Comparison of ENCODE assay signal across 10 cellular contexts in the genomic region with DNA sequence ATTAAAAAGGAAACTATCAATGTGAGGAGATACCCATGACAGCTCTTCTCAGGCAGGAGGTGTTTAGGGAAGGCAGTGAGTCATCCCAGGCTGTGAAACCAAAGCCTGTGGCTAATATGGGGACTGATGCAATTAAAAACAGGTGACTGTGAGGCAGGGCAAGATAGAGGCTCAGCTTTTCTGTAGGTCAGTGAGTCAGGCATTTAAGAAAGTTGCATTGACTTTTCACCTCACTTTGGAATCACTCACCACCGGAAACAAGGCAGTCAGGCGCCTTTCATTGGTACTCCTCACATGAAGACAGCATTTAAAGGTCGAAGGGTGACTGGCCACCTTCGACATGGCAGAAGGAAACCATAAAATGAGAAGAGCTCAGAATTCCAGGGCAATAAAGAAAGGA. TPM values are rescaled to one million over a fixed set of nuclear protein-coding genes. Genes with fewer than 3 reads are reported as not detected.
DNase-seq lines count a peak whose midpoint lies in the region; ATAC-seq, FAIRE-seq and TF ChIP-seq lines count a peak whose summit lies in the region.
"Had no signal": no experiment of that assay in that cellular context is flagged by ENCODE, and none has a peak within 500 bp of the region (broad histone marks: within the 10 kb centered on the region; RNA-seq: fewer than 3 reads in every experiment).

No MANE protein-coding gene starts in this region.

- H3K27ac Mint-ChIP-seq in effector memory CD8-positive, alpha-beta T cell: no peak overlapping the region
- H3K27ac Mint-ChIP-seq: activated T-helper 1 cell treated with anti-CD3 and anti-CD28 coated beads, Interleukin-12 subunit alpha, Interleukin-12 subunit beta, Interleukin-2, Interleukin-4 antibody, amounts not matched to agents 30 ng/mL and 10 ng/mL and 1 ng/mL, durations not matched to agents 14 hours and 24 hours and 36 hours had no signal

- H3K9me3 ChIP-seq in K562 (replicated peaks; ENCODE audit: control insufficient read depth, insufficient read depth, low read depth, low read length): no peaks in the 10 kb centered on the region
- no peaks in the 10 kb centered on the region for H3K9me3 ChIP-seq in effector memory CD4-positive, alpha-beta T cell (ENCODE audit: control insufficient read depth, low read length)
- H3K9me3 ChIP-seq: pancreas had no signal

- no peaks in the 10 kb centered on the region for H3K36me3 Mint-ChIP-seq in effector memory CD8-positive, alpha-beta T cell (ENCODE audit: insufficient read depth)

- no peak overlapping the region for H3K4me3 Mint-ChIP-seq in effector memory CD8-positive, alpha-beta T cell
- H3K4me3 Mint-ChIP-seq: activated T-helper 1 cell treated with anti-CD3 and anti-CD28 coated beads, Interleukin-12 subunit alpha, Interleukin-12 subunit beta, Interleukin-2, Interleukin-4 antibody, amounts not matched to agents 30 ng/mL and 10 ng/mL and 1 ng/mL, durations not matched to agents 14 hours and 24 hours and 36 hours had no signal

- in situ Hi-C loops in K562 (cut with MboI): no loop called here

- no peak for FAIRE-seq in K562 (lab: Jason Lieb, UNC)
- FAIRE-seq: pancreas had no signal

- H3K79me2 ChIP-seq in K562 (ENCODE audit: control insufficient read depth, insufficient read depth, low read length): no peaks in the 10 kb centered on the region

- DNase-seq in AG10803 (ENCODE audit: low read depth): peak; percentile 19
- DNase-seq in K562 (ENCODE audit: extremely low read depth in 1 of 4, low spot score in 3 of 4): peak in 1 of 4 experiments; percentile 5
- DNase-seq in effector memory CD8-positive, alpha-beta T cell: no peak
- DNase-seq in activated effector memory CD4-positive, alpha-beta T cell treated with Interleukin-2 at 50 U/mL for 16 hours: no peak
- DNase-seq in effector memory CD4-positive, alpha-beta T cell: no peak
- no peak for DNase-seq in nucleus accumbens (lab: John Stamatoyannopoulos, UW)
- DNase-seq: pancreas had no signal

- no peaks in the 10 kb centered on the region for H4K20me1 ChIP-seq in K562 (replicated peaks; ENCODE audit: control insufficient read depth, insufficient read depth, low read length)

- peak; percentile 55 for ATAC-seq in GM19035 (IDR thresholded peaks at IDR 0.05; ENCODE audit: unreplicated experiment)
- ATAC-seq in HG03442 (IDR thresholded peaks at IDR 0.05; ENCODE audit: unreplicated experiment): peak; percentile 94
- peak; percentile 75 for ATAC-seq in K562
- ATAC-seq in effector memory CD8-positive, alpha-beta T cell (replicated peaks): no peak

- no peaks in the 10 kb centered on the region for H3K36me3 ChIP-seq in K562 (ENCODE audit: control insufficient read depth, insufficient read depth, low read length)
- H3K36me3 ChIP-seq in effector memory CD4-positive, alpha-beta T cell (ENCODE audit: control insufficient read depth, insufficient read depth, low read length): no peaks in the 10 kb centered on the region
- H3K36me3 ChIP-seq: pancreas had no signal

- H3K9me3 Mint-ChIP-seq in effector memory CD8-positive, alpha-beta T cell: peaks cover 0 to 9% of the 10 kb centered on the region in 2 donors
- H3K9me3 Mint-ChIP-seq: activated T-helper 1 cell treated with anti-CD3 and anti-CD28 coated beads, Interleukin-12 subunit alpha, Interleukin-12 subunit beta, Interleukin-2, Interleukin-4 antibody, amounts not matched to agents 30 ng/mL and 10 ng/mL and 1 ng/mL, durations not matched to agents 14 hours and 24 hours and 36 hours had no signal

- CTCF ChIA-PET in K562 (lab: Yijun Ruan, JAX; ENCODE audit: low intra/inter-chr PET ratio): no interaction called here

- H3K4me1 ChIP-seq in K562 (replicated peaks in 1 of 2; ENCODE audit: control insufficient read depth in 2 of 2, insufficient read depth in 2 of 2, low read length in 2 of 2): no peaks in the 10 kb centered on the region; a peak in 1 of 5 replicates
- no peaks in the 10 kb centered on the region for H3K4me1 ChIP-seq in effector memory CD4-positive, alpha-beta T cell (ENCODE audit: control insufficient read depth, insufficient read depth, low read length, poor library complexity, severe bottlenecking)

- TF ChIP-seq CTCF in AG10803 (conservative IDR thresholded peaks at IDR 0.05; ENCODE audit: low read length) (no peak), K562 (IDR thresholded peaks at IDR 0.05 in 2 of 3, conservative IDR thresholded peaks at IDR 0.05 in 1 of 3; ENCODE audit: insufficient read depth in 2 of 3, low read depth in 1 of 3, low read length in 3 of 3) (no peak)

- intact Hi-C loops in K562 (cut with micrococcal nuclease): no loop called here

- no peak for TF ChIP-seq POLR2A in K562 (conservative IDR thresholded peaks at IDR 0.05)

- H3K4me3 ChIP-seq in AG10803 (ENCODE audit: low read length): no peak overlapping the region
- H3K4me3 ChIP-seq in K562: no peak overlapping the region
- H3K4me3 ChIP-seq in effector memory CD4-positive, alpha-beta T cell (ENCODE audit: insufficient read depth, low read depth, low read length, poor library complexity, severe bottlenecking): no peak overlapping the region
- H3K4me3 ChIP-seq: pancreas had no signal

- no peaks in the 10 kb centered on the region for H3K9me1 ChIP-seq in K562 (ENCODE audit: control insufficient read depth, insufficient read depth, low read length)

- TF ChIP-seq RAD21 in K562 (CRISPR knock-in tag; conservative IDR thresholded peaks at IDR 0.05 in 1 of 2, IDR thresholded peaks at IDR 0.05 in 1 of 2): no peak

- H3K27me3 Mint-ChIP-seq in effector memory CD8-positive, alpha-beta T cell: no peaks in the 10 kb centered on the region

- no peaks in the 10 kb centered on the region for H3K4me1 Mint-ChIP-seq in effector memory CD8-positive, alpha-beta T cell (ENCODE audit: low read depth in 2 of 2)

- no peak overlapping the region for H3K4me2 ChIP-seq in K562 (ENCODE audit: insufficient read depth, low read length)

- no peak overlapping the region for H3K9ac ChIP-seq in K562 (ENCODE audit: insufficient read depth in 1 of 2, low read depth in 2 of 2, low read length in 2 of 2)

- 0% methylated on average over 4 of the region's 4 CpGs for WGBS in K562 (ENCODE audit: insufficient coverage, low coverage, missing lambda C conversion rate)

- POLR2A ChIA-PET in K562 (lab: Yijun Ruan, JAX): interaction anchor here (0.6 kb wide), 1 partner anchor 1115 kb away, joined by 3 read pairs; no protein-coding TSS in a partner anchor

- BruUV-seq in K562 (replicated peaks; lab: Mats Ljungman, UMichigan): no TSS peak

- H2AFZ ChIP-seq in K562 (ENCODE audit: low read depth, low read length): no peak overlapping the region

- no peaks in the 10 kb centered on the region for H3K27me3 ChIP-seq in K562 (ENCODE audit: control insufficient read depth in 2 of 2, insufficient read depth in 2 of 2, low read length in 2 of 2)
- H3K27me3 ChIP-seq in effector memory CD4-positive, alpha-beta T cell (replicated peaks; ENCODE audit: control insufficient read depth, insufficient read depth, low read length, poor library complexity, severe bottlenecking): no peaks in the 10 kb centered on the region
- H3K27me3 ChIP-seq: pancreas had no signal

- H3K27ac ChIP-seq in K562 (ENCODE audit: extremely low read depth, low read depth, low read length): no peak overlapping the region
- no peak overlapping the region for H3K27ac ChIP-seq in effector memory CD4-positive, alpha-beta T cell (ENCODE audit: insufficient read depth, low read length, poor library complexity, severe bottlenecking)
- H3K27ac ChIP-seq: pancreas had no signal

- TF ChIP-seq EP300 in K562 (IDR thresholded peaks at IDR 0.05; ENCODE audit: low read length): 0 out of 2 replicates have a peak, but pooled peaks have one; percentile 20

TF ChIP-seq in K562, 482 proteins besides CTCF, POLR2A, EP300 and RAD21 (continues in another document):
- TF ChIP-seq ARID2 (IDR thresholded peaks at IDR 0.05): no peak
- no peak for TF ChIP-seq STAT5B (CRISPR knock-in tag; IDR thresholded peaks at IDR 0.05)
- no peak for TF ChIP-seq POLR2AphosphoS5 (IDR thresholded peaks at IDR 0.05; ENCODE audit: control insufficient read depth, insufficient read depth, low read depth, low read length)
- no peak for TF ChIP-seq CBX8 (IDR thresholded peaks at IDR 0.05; ENCODE audit: borderline replicate concordance, extremely low read depth, low read depth, low read length, poor library complexity, severe bottlenecking)
- no peak for TF ChIP-seq TRIM28 (IDR thresholded peaks at IDR 0.05)
- TF ChIP-seq, protein P1, sequence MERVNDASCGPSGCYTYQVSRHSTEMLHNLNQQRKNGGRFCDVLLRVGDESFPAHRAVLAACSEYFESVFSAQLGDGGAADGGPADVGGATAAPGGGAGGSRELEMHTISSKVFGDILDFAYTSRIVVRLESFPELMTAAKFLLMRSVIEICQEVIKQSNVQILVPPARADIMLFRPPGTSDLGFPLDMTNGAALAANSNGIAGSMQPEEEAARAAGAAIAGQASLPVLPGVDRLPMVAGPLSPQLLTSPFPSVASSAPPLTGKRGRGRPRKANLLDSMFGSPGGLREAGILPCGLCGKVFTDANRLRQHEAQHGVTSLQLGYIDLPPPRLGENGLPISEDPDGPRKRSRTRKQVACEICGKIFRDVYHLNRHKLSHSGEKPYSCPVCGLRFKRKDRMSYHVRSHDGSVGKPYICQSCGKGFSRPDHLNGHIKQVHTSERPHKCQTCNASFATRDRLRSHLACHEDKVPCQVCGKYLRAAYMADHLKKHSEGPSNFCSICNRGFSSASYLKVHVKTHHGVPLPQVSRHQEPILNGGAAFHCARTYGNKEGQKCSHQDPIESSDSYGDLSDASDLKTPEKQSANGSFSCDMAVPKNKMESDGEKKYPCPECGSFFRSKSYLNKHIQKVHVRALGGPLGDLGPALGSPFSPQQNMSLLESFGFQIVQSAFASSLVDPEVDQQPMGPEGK (CRISPR knock-in tag; IDR thresholded peaks at IDR 0.05; ENCODE audit: borderline replicate concordance): no peak

RNA-seq across cellular contexts. Expression of a gene that starts 54.5 kb away (rescaled TPM):
- 0.02 TPM in 1 of 2 replicates, not detected in the other for total RNA-seq in K562 (2011; cell fraction: chromatin; rRNA removed; ENCODE audit: low replicate concordance)
- under 0.01 TPM in 1 of 2 replicates, not detected in the other for total RNA-seq in K562 (2011; cell fraction: nucleolus; rRNA removed)
- total RNA-seq in K562 (2011; cell fraction: nucleoplasm; rRNA removed): 0.07 TPM in 1 of 2 replicates, not detected in the other
- 0.04 and 0.05 TPM in 2 replicates for total RNA-seq in K562 (2014; rRNA removed)
- total RNA-seq in K562 (2014; rRNA removed; fragmentation: Illumina TruSeq; extraction: Trizol): 0.03 and 0.07 TPM in 2 replicates
- total RNA-seq in K562 (2015; rRNA removed; fragmentation: Illumina TruSeq; extraction: Trizol): 0.04 and 0.41 TPM in 2 replicates
- total RNA-seq in K562 (2021): 0.07 and 0.09 TPM in 2 replicates
- 0.01 TPM in 2 replicates for polyA plus RNA-seq in K562 (2011; rRNA removed)
- polyA plus RNA-seq in K562 (2011; cell fraction: cytosol; rRNA removed): under 0.01 TPM in 2 replicates
- polyA plus RNA-seq in K562 (2011; cell fraction: nucleus; rRNA removed): 0.01 and 0.03 TPM in 2 replicates
- polyA plus RNA-seq in K562 (2012): 0.04 and 0.36 TPM in 2 replicates
- 0.01 and 0.03 TPM in 2 replicates for polyA plus RNA-seq in K562 (2014; fragmentation: Illumina TruSeq; extraction: Trizol)
- polyA plus RNA-seq in K562 (2014; fragmentation: Nextera tagmentation; extraction: Ambion mirVana): not detected
- polyA plus RNA-seq in K562 (2014; rRNA removed): 0.15 TPM in 1 of 2 replicates, not detected in the other
- under 0.01 and 0.09 TPM in 2 replicates for polyA minus RNA-seq in K562 (2011; rRNA and poly(A)+ RNA removed)
- not detected in 2 replicates for polyA minus RNA-seq in K562 (2011; cell fraction: cytosol; rRNA and poly(A)+ RNA removed)
- under 0.01 TPM in 2 replicates for polyA minus RNA-seq in K562 (2011; cell fraction: nucleus; rRNA and poly(A)+ RNA removed)
